ENCODE assay signal across 8 cellular contexts in the genomic region with DNA sequence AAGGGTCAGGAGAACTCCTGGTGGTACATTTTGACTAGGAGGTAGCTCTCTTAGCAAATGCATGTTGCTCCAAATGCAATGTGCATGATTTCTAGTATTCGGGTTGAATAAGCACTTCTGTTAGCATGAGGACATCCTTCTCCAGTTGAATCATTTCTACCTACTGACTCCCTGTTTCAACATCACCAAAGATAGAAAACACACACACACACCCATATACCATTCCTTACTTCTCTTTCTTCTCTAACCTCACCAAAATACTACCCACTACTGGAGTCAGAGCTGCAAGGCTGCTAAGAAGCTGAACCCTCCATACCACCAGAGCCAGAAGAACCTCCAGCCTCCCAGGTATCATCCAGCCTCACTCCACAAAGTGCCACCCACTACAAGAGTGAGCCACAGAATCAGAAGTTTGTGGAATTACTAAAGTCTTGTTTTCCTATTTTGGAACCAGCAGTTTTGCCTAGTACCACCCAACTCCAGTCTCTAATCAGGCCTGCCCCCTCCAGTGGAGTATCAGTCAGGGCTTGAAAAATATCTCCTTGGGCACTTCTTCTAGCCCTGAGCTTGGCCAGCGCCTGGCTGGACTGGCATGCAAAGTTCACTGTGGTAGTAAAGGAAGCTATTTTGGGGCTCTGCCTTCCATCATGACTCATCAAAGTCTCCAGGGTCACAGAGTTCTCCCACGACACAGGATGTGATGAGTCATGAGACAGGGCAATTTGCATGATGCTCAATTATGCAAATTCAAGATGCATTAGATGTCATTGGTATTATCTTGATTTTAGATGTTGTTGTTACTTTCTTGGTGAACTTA.
DNase-seq lines count a peak whose midpoint lies in the region; ATAC-seq and TF ChIP-seq lines count a peak whose summit lies in the region.

No MANE protein-coding gene starts in this region.

- no peaks in the 10 kb centered on the region for H3K9me3 Mint-ChIP-seq in memory B cell
- H3K9me3 Mint-ChIP-seq in CD4-positive, alpha-beta T cell = no peaks in the 10 kb centered on the region

- in situ Hi-C loops in astrocyte of the cerebellum (cut with HindIII; ENCODE audit: low sequenced_read_pairs) = no loop called here

- TF ChIP-seq CTCF in MM.1S (IDR thresholded peaks at IDR 0.05; ENCODE audit: low read length) (no peak), astrocyte of the cerebellum (IDR thresholded peaks at IDR 0.05; ENCODE audit: low read depth, low read length, missing control alignments) (no peak)
- no peak for TF ChIP-seq CTCF in CD4-positive, alpha-beta T cell (IDR thresholded peaks at IDR 0.05)

- ATAC-seq in HG02623 (IDR thresholded peaks at IDR 0.05; ENCODE audit: unreplicated experiment) (peak; percentile 83), memory B cell (ENCODE audit: low read depth) (peak; percentile 37)
- ATAC-seq in CD4-positive, alpha-beta T cell (ENCODE audit: poor library complexity) = no peak

- H3K4me3 ChIP-seq in MM.1S (ENCODE audit: low read length) (no peak overlapping the region), astrocyte of the cerebellum (ENCODE audit: low read depth, low read length) (no peak overlapping the region)

- H3K4me1 Mint-ChIP-seq in memory B cell = no peaks in the 10 kb centered on the region
- no peaks in the 10 kb centered on the region for H3K4me1 Mint-ChIP-seq in CD4-positive, alpha-beta T cell (ENCODE audit: low read depth)

- peaks cover 31% of the 10 kb centered on the region for H3K4me1 ChIP-seq in MM.1S (ENCODE audit: low read length)

- H3K27ac Mint-ChIP-seq in memory B cell = no peak overlapping the region
- H3K27ac Mint-ChIP-seq in CD4-positive, alpha-beta T cell = no peak overlapping the region

- H4K20me1 ChIP-seq in MM.1S (ENCODE audit: insufficient read depth, low read length) = no peaks in the 10 kb centered on the region

- no peaks in the 10 kb centered on the region for H3K79me2 ChIP-seq in MM.1S (ENCODE audit: low read length)

- H3K4me3 Mint-ChIP-seq in memory B cell = no peak overlapping the region
- H3K4me3 Mint-ChIP-seq in CD4-positive, alpha-beta T cell = no peak overlapping the region

- no peaks in the 10 kb centered on the region for H3K9me3 ChIP-seq in MM.1S (replicated peaks; ENCODE audit: insufficient read depth, low read length)
- no peaks in the 10 kb centered on the region for H3K9me3 ChIP-seq in CD4-positive, alpha-beta T cell (ENCODE audit: control insufficient read depth, low read length)

- POLR2A ChIA-PET in CD4-positive, alpha-beta T cell (lab: Charles Lee) = no interaction called here

- intact Hi-C loops in CD4-positive, alpha-beta T cell (cut with DNase I, micrococcal nuclease) = no loop called here

- peak; percentile 1 for DNase-seq in stimulated activated CD4-positive, alpha-beta T cell treated with anti-CD3 and anti-CD28 coated beads, Interleukin-2, amount 100 ng/mL, for 4 hours (ENCODE audit: low read depth)
- DNase-seq in stimulated activated CD4-positive, alpha-beta T cell treated with anti-CD3 and anti-CD28 coated beads, Interleukin-12 subunit alpha, Interleukin-12 subunit beta, amount 100 ng/mL, for 4 hours = no peak
- DNase-seq in MM.1S = peak; percentile 81
- peak; percentile 55 for DNase-seq in astrocyte of the cerebellum (ENCODE audit: low read depth)
- DNase-seq in memory B cell (ENCODE audit: low spot score in 2 of 2) = no peak
- no peak for DNase-seq in CD4-positive, alpha-beta T cell
- no peak for DNase-seq in DMS153 treated with DMSO at 0.1 percent for 48 hours (lab: John Stamatoyannopoulos, UW; ENCODE audit: unreplicated experiment)

- H3K27me3 ChIP-seq in MM.1S (replicated peaks; ENCODE audit: insufficient read depth, low read length) = no peaks in the 10 kb centered on the region
- H3K27me3 ChIP-seq in CD4-positive, alpha-beta T cell (ENCODE audit: control insufficient read depth, insufficient read depth, low read length) = peaks cover 4% of the 10 kb centered on the region

- CTCF ChIA-PET in CD4-positive, alpha-beta T cell (lab: Charles Lee) = no interaction called here

- no peaks in the 10 kb centered on the region for H3F3A ChIP-seq in MM.1S (ENCODE audit: insufficient read depth, low read length)

- H3K36me3 ChIP-seq in MM.1S (replicated peaks; ENCODE audit: insufficient read depth, low read length) = no peaks in the 10 kb centered on the region

- H3K9me2 ChIP-seq in MM.1S (replicated peaks; ENCODE audit: insufficient read depth, low read length) = no peaks in the 10 kb centered on the region

- peak overlapping the region; percentile 40; the same call in 1 of the 2 replicates for H3K4me2 ChIP-seq in MM.1S (ENCODE audit: low read depth, low read length)

- no peaks in the 10 kb centered on the region for H3K36me3 Mint-ChIP-seq in memory B cell
- H3K36me3 Mint-ChIP-seq in CD4-positive, alpha-beta T cell (ENCODE audit: low read depth) = no peaks in the 10 kb centered on the region

- H3K27ac ChIP-seq in MM.1S (ENCODE audit: low read length) = no peak overlapping the region
- H3K27ac ChIP-seq in CD4-positive, alpha-beta T cell (ENCODE audit: low read depth, low read length) = no peak overlapping the region

- H3K9ac ChIP-seq in MM.1S (ENCODE audit: low read length) = no peak overlapping the region

- no peak overlapping the region for H2AFZ ChIP-seq in MM.1S (ENCODE audit: low read length)

- peaks cover 4% of the 10 kb centered on the region for H3K27me3 Mint-ChIP-seq in memory B cell
- peaks cover 6% of the 10 kb centered on the region for H3K27me3 Mint-ChIP-seq in CD4-positive, alpha-beta T cell

Comparison
In these comparisons a context has a peak if more than half of its experiments do, and no peak if none do; other contexts are left out.
1. DNase-seq: peak in stimulated activated CD4-positive, alpha-beta T cell treated with anti-CD3 and anti-CD28 coated beads, Interleukin-2, amount 100 ng/mL, for 4 hours (single experiment), MM.1S (single experiment) and astrocyte of the cerebellum (single experiment); none in stimulated activated CD4-positive, alpha-beta T cell treated with anti-CD3 and anti-CD28 coated beads, Interleukin-12 subunit alpha, Interleukin-12 subunit beta, amount 100 ng/mL, for 4 hours (single experiment), memory B cell (0 of 2), CD4-positive, alpha-beta T cell (0 of 10) and DMS153 treated with DMSO at 0.1 percent for 48 hours (single experiment).